Comparison of ENCODE assay signal across 14 cellular contexts in genomic region chr12:43255642-43256041, GRCh38.
DNase-seq lines count a peak whose midpoint lies in the region; ATAC-seq and TF ChIP-seq lines count a peak whose summit lies in the region.
"Had no signal": no experiment of that assay in that cellular context is flagged by ENCODE, and none has a peak within 500 bp of the region (broad histone marks: within the 10 kb centered on the region; RNA-seq: fewer than 3 reads in every experiment).

No MANE protein-coding gene starts in this region.

- DNase-seq in NCI-H82 (lab: John Stamatoyannopoulos, UW) = peak; percentile 6
- no peak for DNase-seq in NCI-H82 treated with DMSO at 0.1 percent for 48 hours (lab: John Stamatoyannopoulos, UW; ENCODE audit: unreplicated experiment)
- DNase-seq in NCI-H446 treated with DMSO at 0.1 percent for 48 hours (lab: John Stamatoyannopoulos, UW) = peak; percentile 52
- DNase-seq in glutamatergic neuron = no peak
- DNase-seq in HK-2 (ENCODE audit: unreplicated experiment) = no peak
- DNase-seq: 8988T; AML-193; CD8-positive, alpha-beta memory T cell; DMS79; GM23248 had no signal

- H3K36me3 Mint-ChIP-seq in glutamatergic neuron (ENCODE audit: unreplicated experiment) = no peaks in the 10 kb centered on the region
- H3K36me3 Mint-ChIP-seq: CD8-positive, alpha-beta memory T cell had no signal

- TF ChIP-seq CTCF in glutamatergic neuron (IDR thresholded peaks at IDR 0.05; ENCODE audit: partially characterized antibody, unreplicated experiment) = no peak

- H3K9me3 Mint-ChIP-seq in glutamatergic neuron (ENCODE audit: unreplicated experiment) = no peaks in the 10 kb centered on the region

- peak overlapping the region; percentile 49 for H3K27ac Mint-ChIP-seq in glutamatergic neuron (ENCODE audit: unreplicated experiment)

- H3K27me3 Mint-ChIP-seq in glutamatergic neuron (ENCODE audit: unreplicated experiment) = peaks cover 1% of the 10 kb centered on the region
- H3K27me3 Mint-ChIP-seq: CD8-positive, alpha-beta memory T cell had no signal

- peak overlapping the region; percentile 55 for H3K4me3 Mint-ChIP-seq in glutamatergic neuron (ENCODE audit: unreplicated experiment)
- H3K4me3 Mint-ChIP-seq: CD8-positive, alpha-beta memory T cell had no signal

- ATAC-seq in GM21576 (IDR thresholded peaks at IDR 0.05; ENCODE audit: unreplicated experiment) = no peak
- no peak for ATAC-seq in GM21515 (IDR thresholded peaks at IDR 0.05; ENCODE audit: unreplicated experiment)
- ATAC-seq: GM12878, HCT116 had no signal

- H3K4me1 Mint-ChIP-seq in glutamatergic neuron (ENCODE audit: low read depth, unreplicated experiment) = peaks cover 12% of the 10 kb centered on the region
- H3K4me1 Mint-ChIP-seq: CD8-positive, alpha-beta memory T cell had no signal

Comparison
In these comparisons a context has a peak if more than half of its experiments do, and no peak if none do; other contexts are left out.
1. DNase-seq: peak in NCI-H82 (single experiment) and NCI-H446 treated with DMSO at 0.1 percent for 48 hours (single experiment); none in NCI-H82 treated with DMSO at 0.1 percent for 48 hours (single experiment), glutamatergic neuron (single experiment) and HK-2 (single experiment).